Comparison of ENCODE assay signal across 8 cellular contexts in the genomic region with DNA sequence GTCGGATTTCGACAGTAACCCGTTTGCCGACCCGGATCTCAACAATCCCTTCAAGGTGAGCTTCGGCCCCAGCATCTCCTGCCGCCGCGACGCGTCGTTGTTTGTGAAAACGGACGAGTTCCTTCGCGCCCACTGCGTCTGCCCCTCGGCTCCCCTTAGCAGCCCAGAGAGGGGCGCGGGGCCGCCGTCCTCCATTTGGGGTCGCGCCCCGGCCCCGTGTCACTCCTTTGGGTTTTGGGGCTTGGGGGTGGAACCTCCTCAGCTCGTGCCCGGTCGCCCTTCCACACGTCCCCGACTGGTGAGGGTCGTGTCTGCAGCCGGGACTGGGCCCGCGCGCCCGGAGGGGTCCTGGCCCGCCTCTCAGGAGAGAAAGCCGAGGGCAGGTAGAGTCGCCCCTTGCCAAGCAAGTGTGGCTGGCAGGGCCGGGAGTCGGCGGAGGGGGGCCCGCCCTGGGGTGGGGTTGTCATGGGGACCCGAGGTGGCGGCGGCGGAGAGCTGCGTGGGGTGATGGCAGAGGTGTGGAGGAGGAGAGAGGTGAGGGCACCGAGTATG. TPM values are rescaled to one million over a fixed set of nuclear protein-coding genes. Genes with fewer than 3 reads are reported as not detected.
DNase-seq lines count a peak whose midpoint lies in the region; ATAC-seq and TF ChIP-seq lines count a peak whose summit lies in the region.

No MANE protein-coding gene starts in this region.

- H3K4me3 ChIP-seq in KMS-11 (IDR thresholded peaks at IDR 0.05; ENCODE audit: insufficient read depth, low read depth, low read length): no peak overlapping the region
- H3K4me3 ChIP-seq in dorsolateral prefrontal cortex: peak overlapping the region; percentile 67 to 100 (median 97)
- H3K4me3 ChIP-seq in mesenchymal stem cell (ENCODE audit: insufficient read depth in 1 of 2, low read depth in 1 of 2, low read length in 2 of 2): peak overlapping the region; percentile 96 to 97

- peak; percentile 36 for ATAC-seq in GM21576 (IDR thresholded peaks at IDR 0.05; ENCODE audit: unreplicated experiment)

- peak overlapping the region; percentile 86 for H3K27ac ChIP-seq in KMS-11
- H3K27ac ChIP-seq in dorsolateral prefrontal cortex: peak overlapping the region in 58 of 59 donors; percentile 34 to 98 (median 90)
- peak overlapping the region; percentile 37 for H3K27ac ChIP-seq in mesenchymal stem cell (ENCODE audit: low read length, poor library complexity, severe bottlenecking)

- peak overlapping the region; percentile 89 for H2BK15ac ChIP-seq in mesenchymal stem cell (ENCODE audit: low read depth, poor library complexity, severe bottlenecking)

- peak overlapping the region; percentile 65 for H4K91ac ChIP-seq in mesenchymal stem cell (ENCODE audit: low read length)

- H3K9ac ChIP-seq in KMS-11: peak overlapping the region; percentile 91
- H3K9ac ChIP-seq in mesenchymal stem cell (ENCODE audit: low read length): peak overlapping the region; percentile 97

- intact Hi-C loops in dorsolateral prefrontal cortex (cut with DNase I): loop anchor here (1.0 to 10.0 kb wide), 5 partner anchors 66 to 868 kb away; a partner anchor contains a TSS

- H3K9me3 ChIP-seq in mesenchymal stem cell (ENCODE audit: control insufficient read depth, low read length): no peaks in the 10 kb centered on the region

- no peak overlapping the region for H2AK5ac ChIP-seq in mesenchymal stem cell (ENCODE audit: low read length, severe bottlenecking)

- peak; percentile 67 for DNase-seq in COLO668 (lab: John Stamatoyannopoulos, UW; ENCODE audit: unreplicated experiment)
- peak; percentile 69 to 71 for DNase-seq in activated CD4-positive, alpha-beta T cell treated with anti-CD3 and anti-CD28 coated beads, Interleukin-2, amount 50 U/mL, for 4 hours
- DNase-seq in dorsolateral prefrontal cortex: peak; percentile 11 to 66 (median 46)
- DNase-seq in mesenchymal stem cell: no peak
- DNase-seq in stimulated activated CD8-positive, alpha-beta memory T cell treated with anti-CD3 and anti-CD28 coated beads, Interleukin-15, amount 100 ng/mL, for 4 hours (ENCODE audit: low read depth in 2 of 2): peak; percentile 56 to 59
- no peak for DNase-seq in kidney tubule cell (ENCODE audit: low spot score)

- no peak overlapping the region for H2BK12ac ChIP-seq in mesenchymal stem cell (ENCODE audit: low read length in 2 of 2)

- no peaks in the 10 kb centered on the region for H4K20me1 ChIP-seq in KMS-11 (ENCODE audit: insufficient read depth)

- H3K27me3 ChIP-seq in KMS-11 (ENCODE audit: insufficient read depth, low read depth): no peaks in the 10 kb centered on the region
- H3K27me3 ChIP-seq in dorsolateral prefrontal cortex: no peaks in the 10 kb centered on the region
- no peaks in the 10 kb centered on the region for H3K27me3 ChIP-seq in mesenchymal stem cell (ENCODE audit: control insufficient read depth in 1 of 2, insufficient read depth in 1 of 2, low read length in 2 of 2)

- H3K4me2 ChIP-seq in KMS-11 (peak overlapping the region; percentile 57), mesenchymal stem cell (ENCODE audit: low read length, poor library complexity, severe bottlenecking) (peak overlapping the region; percentile 73)

- H3K23ac ChIP-seq in mesenchymal stem cell (ENCODE audit: low read length in 2 of 2): peak overlapping the region; percentile 75 to 99

- H3K36me3 ChIP-seq in KMS-11 (ENCODE audit: insufficient read depth) (no peaks in the 10 kb centered on the region), mesenchymal stem cell (ENCODE audit: control insufficient read depth in 1 of 2, insufficient read depth in 2 of 2, low read depth in 1 of 2, low read length in 2 of 2) (peaks cover 8 to 28% of the 10 kb centered on the region in 2 experiments)

- H2AFZ ChIP-seq in KMS-11 (ENCODE audit: low read depth) (peak overlapping the region; percentile 92), mesenchymal stem cell (ENCODE audit: low read depth, low read length) (peak overlapping the region; percentile 87)

- H2BK120ac ChIP-seq in mesenchymal stem cell (ENCODE audit: low read depth, low read length): peak overlapping the region; percentile 68

- TF ChIP-seq CTCF in KMS-11 (conservative IDR thresholded peaks at IDR 0.05; ENCODE audit: low read depth, low read length) (no peak; the same call in 1 of the 2 replicates), dorsolateral prefrontal cortex (IDR thresholded peaks at IDR 0.05 in 54 of 56, conservative IDR thresholded peaks at IDR 0.05 in 2 of 56; ENCODE audit: low read depth in 1 of 56, partially characterized antibody in 56 of 56) (peak in 4 of 56 donors; percentile 0 to 38 (median 4))

- peaks cover 19% of the 10 kb centered on the region for H3K4me1 ChIP-seq in KMS-11 (ENCODE audit: low read depth, poor library complexity, severe bottlenecking)
- no peaks in the 10 kb centered on the region for H3K4me1 ChIP-seq in mesenchymal stem cell (ENCODE audit: control insufficient read depth, insufficient read depth, low read depth, low read length)

- H4K8ac ChIP-seq in mesenchymal stem cell (ENCODE audit: low read length): peak overlapping the region; percentile 90

- under 1% methylated on average over 48 of the region's 50 CpGs for WGBS in mesenchymal stem cell

- peak overlapping the region; percentile 73 to 94 for H3K18ac ChIP-seq in mesenchymal stem cell (ENCODE audit: low read depth in 1 of 2, low read length in 2 of 2)

- peak overlapping the region in 1 of 2 experiments; percentile 94 for H3K14ac ChIP-seq in mesenchymal stem cell (ENCODE audit: low read length in 2 of 2)

- peaks cover 10% of the 10 kb centered on the region for H3K79me1 ChIP-seq in mesenchymal stem cell (replicated peaks; ENCODE audit: low read length, poor library complexity, severe bottlenecking)

- H3K79me2 ChIP-seq in KMS-11 (ENCODE audit: insufficient read depth, low read depth): peaks cover 25% of the 10 kb centered on the region; the same call in 1 of the 2 replicates

- H2BK5ac ChIP-seq in mesenchymal stem cell (ENCODE audit: low read depth, low read length, poor library complexity, severe bottlenecking): no peak overlapping the region

- peak overlapping the region; percentile 79 to 91 for H3K4ac ChIP-seq in mesenchymal stem cell (ENCODE audit: low read depth in 1 of 2, low read length in 2 of 2)

RNA-seq across cellular contexts. Expression of a gene that starts 0.3 kb away (rescaled TPM):
- total RNA-seq in dorsolateral prefrontal cortex: 100 to 1,000 TPM in 73 of 120 experiments, 10 to 100 TPM in 47; 54.8 to 153 (median 108) TPM
- polyA plus RNA-seq in mesenchymal stem cell (2013, experiment 1 of 2): 17.6 TPM
- polyA plus RNA-seq in mesenchymal stem cell (2013, experiment 2 of 2): 17.6 TPM

Comparison
In these comparisons a context has a peak if more than half of its experiments do, and no peak if none do; other contexts are left out.
1. DNase-seq: peak in COLO668 (single experiment), activated CD4-positive, alpha-beta T cell treated with anti-CD3 and anti-CD28 coated beads, Interleukin-2, amount 50 U/mL, for 4 hours (2 of 2), dorsolateral prefrontal cortex (10 of 10) and stimulated activated CD8-positive, alpha-beta memory T cell treated with anti-CD3 and anti-CD28 coated beads, Interleukin-15, amount 100 ng/mL, for 4 hours (2 of 2); none in mesenchymal stem cell (single experiment) and kidney tubule cell (single experiment).
2. H3K27ac ChIP-seq: peak in every context shown above with its lines; median percentile 90 in dorsolateral prefrontal cortex; 86 in KMS-11; 37 in mesenchymal stem cell.